ENCODE assay signal across 8 cellular contexts in the genomic region with DNA sequence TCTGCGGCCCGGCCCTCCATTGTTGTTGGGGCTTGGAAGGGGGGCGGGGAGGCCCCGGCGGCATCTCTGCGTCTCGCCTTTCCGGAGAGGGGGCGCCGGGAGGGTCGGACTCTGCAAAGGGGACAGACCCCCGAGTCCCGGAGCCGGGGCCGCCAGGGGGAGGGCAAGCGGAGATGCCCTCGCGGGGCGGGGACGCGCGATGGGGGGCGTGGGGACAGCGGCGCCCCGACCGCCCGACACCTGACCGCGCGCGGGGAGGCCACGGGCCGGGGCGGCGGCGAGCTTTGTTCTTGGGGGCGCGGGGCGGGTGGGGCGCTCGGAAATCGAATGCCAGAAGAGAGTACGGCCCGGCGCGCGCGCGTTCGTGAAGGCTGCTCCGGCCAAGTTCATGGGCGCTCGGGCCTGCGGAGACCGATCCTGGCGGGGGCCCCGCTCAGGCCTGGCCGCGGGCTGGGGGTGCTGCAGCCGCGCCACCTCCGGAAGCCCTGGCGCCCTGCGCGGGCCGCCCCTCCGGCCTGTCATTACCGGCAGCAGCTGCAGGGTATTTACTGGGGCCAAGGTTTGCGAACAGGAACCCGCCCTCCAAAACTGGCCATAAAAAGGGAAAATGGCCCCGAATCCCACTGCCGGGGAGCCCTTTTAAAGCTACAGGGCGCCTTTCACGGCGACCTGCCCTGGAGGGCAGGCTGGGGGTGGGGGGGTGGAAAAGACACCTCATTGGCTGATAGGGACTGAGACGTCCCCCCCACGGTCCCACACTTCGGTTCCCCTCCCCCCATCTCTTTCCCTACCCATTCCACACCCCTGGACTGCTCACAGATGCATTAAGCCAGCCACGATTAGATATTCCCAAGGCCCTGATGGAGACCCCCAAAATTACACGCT. TPM values are rescaled to one million over a fixed set of nuclear protein-coding genes. Genes with fewer than 3 reads are reported as not detected.
A peak's percentile ranks its signal among the peaks of the same experiment; 100 is the strongest.
DNase-seq lines count a peak whose midpoint lies in the region; ATAC-seq, FAIRE-seq and TF ChIP-seq lines count a peak whose summit lies in the region.

No MANE protein-coding gene starts in this region.

- H3K4me1 Mint-ChIP-seq in activated naive CD8-positive, alpha-beta T cell treated with anti-CD3 and anti-CD28 coated beads for 36 hours, result peaks cover 37% of the 10 kb centered on the region

- intact Hi-C loops in testis (cut with DNase I; ENCODE audit: low total_unique reads), result loop anchor here (10.0 kb wide), 1 partner anchor 81 kb away; no protein-coding TSS in a partner anchor

- peak overlapping the region; percentile 14 for H2AFZ ChIP-seq in ACC112 (ENCODE audit: low read length, unreplicated experiment)

- WGBS in testis, 2 donors, result 2% methylated on average over 77 of the region's 81 CpGs; no CpG with 5 or more reads in 1 of the 2 donors

- H3K27ac Mint-ChIP-seq in activated naive CD8-positive, alpha-beta T cell treated with anti-CD3 and anti-CD28 coated beads for 36 hours, result no peak overlapping the region

- no peaks in the 10 kb centered on the region for H3K36me3 Mint-ChIP-seq in activated naive CD8-positive, alpha-beta T cell treated with anti-CD3 and anti-CD28 coated beads for 36 hours

- TF ChIP-seq POLR2A in GM19099 (IDR thresholded peaks at IDR 0.05; ENCODE audit: extremely low read depth, insufficient read length, low read depth) (peak; percentile 45), testis (IDR thresholded peaks at IDR 0.05) (no peak)

- no peaks in the 10 kb centered on the region for H3K9me3 ChIP-seq in testis

- H3K4me1 ChIP-seq in ACC112 (ENCODE audit: control insufficient read depth, insufficient read depth, low read length, unreplicated experiment) (peaks cover 6% of the 10 kb centered on the region), testis (peaks cover 11% of the 10 kb centered on the region)

- H3K4me3 ChIP-seq in ACC112 (ENCODE audit: low read depth, low read length) (peak overlapping the region; percentile 74), kidney epithelial cell (ENCODE audit: low read depth, low read length) (peak overlapping the region; percentile 66), testis (peak overlapping the region; percentile 58 to 60)

- FAIRE-seq in urothelium cell line (lab: Jason Lieb, UNC), result no peak

- no peaks in the 10 kb centered on the region for H3K9me3 Mint-ChIP-seq in activated naive CD8-positive, alpha-beta T cell treated with anti-CD3 and anti-CD28 coated beads for 36 hours

- H3K27me3 ChIP-seq in ACC112 (ENCODE audit: insufficient read depth, low read length) (peaks cover 12% of the 10 kb centered on the region; the same call in 1 of the 2 replicates), kidney epithelial cell (ENCODE audit: control insufficient read depth, insufficient read depth, low read length) (no peaks in the 10 kb centered on the region), testis (no peaks in the 10 kb centered on the region)

- peaks cover 30% of the 10 kb centered on the region for H3K27me3 Mint-ChIP-seq in activated naive CD8-positive, alpha-beta T cell treated with anti-CD3 and anti-CD28 coated beads for 36 hours

- TF ChIP-seq CTCF in kidney epithelial cell (IDR thresholded peaks at IDR 0.05; ENCODE audit: insufficient read depth, low read length, poor library complexity, severe bottlenecking), result no peak
- no peak for TF ChIP-seq CTCF in testis (IDR thresholded peaks at IDR 0.05)

- no peaks in the 10 kb centered on the region for H3K36me3 ChIP-seq in ACC112 (ENCODE audit: insufficient read depth, low read length)
- H3K36me3 ChIP-seq in kidney epithelial cell (ENCODE audit: control insufficient read depth, insufficient read depth, low read length), result no peaks in the 10 kb centered on the region
- no peaks in the 10 kb centered on the region for H3K36me3 ChIP-seq in testis (ENCODE audit: low read depth, missing control alignments)

- H3K27ac ChIP-seq in ACC112 (ENCODE audit: low read depth, low read length) (no peak overlapping the region), testis (no peak overlapping the region)

- ATAC-seq in HG02798 (IDR thresholded peaks at IDR 0.05; ENCODE audit: poor library complexity, unreplicated experiment) (no peak), GM19328 (IDR thresholded peaks at IDR 0.05; ENCODE audit: unreplicated experiment) (no peak)

- H3K79me2 ChIP-seq in ACC112 (ENCODE audit: control insufficient read depth, insufficient read depth, low read length, unreplicated experiment), result no peaks in the 10 kb centered on the region

- peak overlapping the region; percentile 57 for H3K4me3 Mint-ChIP-seq in activated naive CD8-positive, alpha-beta T cell treated with anti-CD3 and anti-CD28 coated beads for 36 hours

- no peak for DNase-seq in activated naive CD8-positive, alpha-beta T cell treated with anti-CD3 and anti-CD28 coated beads for 36 hours
- no peak for DNase-seq in kidney epithelial cell (ENCODE audit: low read depth)
- DNase-seq in testis, result no peak
- no peak for DNase-seq in urothelium cell line (ENCODE audit: low spot score)

RNA-seq across cellular contexts. Expression of a gene that starts 11.1 kb away (rescaled TPM):
- under 1 TPM; 0.70 to 0.80 TPM for total RNA-seq in activated naive CD8-positive, alpha-beta T cell treated with anti-CD3 and anti-CD28 coated beads for 36 hours
- total RNA-seq in kidney epithelial cell, result 0.68 TPM in 1 of 2 replicates, not detected in the other
- 10 to 100 TPM; 14.5 to 18.6 TPM for total RNA-seq in testis
- polyA plus RNA-seq in testis (ENCODE audit: insufficient read depth, low read depth, low replicate concordance), result 9.3 TPM

RNA-seq across cellular contexts. Expression of a gene that starts 40.1 kb away (rescaled TPM):
- total RNA-seq in activated naive CD8-positive, alpha-beta T cell treated with anti-CD3 and anti-CD28 coated beads for 36 hours, result 1 to 10 TPM; 6.9 to 7.3 TPM
- total RNA-seq in kidney epithelial cell (1.7 and 2.5 TPM in 2 replicates), testis (10 to 100 TPM; 26.3 to 48.9 TPM)
- 17.8 TPM for polyA plus RNA-seq in testis (ENCODE audit: insufficient read depth, low read depth, low replicate concordance)

RNA-seq across cellular contexts. Expression of a gene that starts 40.2 kb away (rescaled TPM):
- 10 to 100 TPM; 24.4 to 25.0 TPM for total RNA-seq in activated naive CD8-positive, alpha-beta T cell treated with anti-CD3 and anti-CD28 coated beads for 36 hours
- total RNA-seq in kidney epithelial cell (26.5 and 32.0 TPM in 2 replicates), testis (10 to 100 TPM; 56.6 to 62.7 TPM)
- polyA plus RNA-seq in testis (ENCODE audit: insufficient read depth, low read depth, low replicate concordance), result 31.0 TPM
